27 cellular contexts compared by ENCODE assay signal in genomic region chr9:83440641-83441040, GRCh38.
"Had no signal": no experiment of that assay in that cellular context is flagged by ENCODE, and none has a peak within 500 bp of the region (broad histone marks: within the 10 kb centered on the region; RNA-seq: fewer than 3 reads in every experiment).

No MANE protein-coding gene starts in this region.

- H3K4me1 Mint-ChIP-seq: activated CD4-positive, alpha-beta memory T cell treated with anti-CD3 and anti-CD28 coated beads, Interleukin-2, amount 10 ng/mL, durations not matched to agents 7 days and 5 days; activated CD8-positive, alpha-beta memory T cell treated with anti-CD3 and anti-CD28 coated beads, Interleukin-2, amount 10 ng/mL, durations not matched to agents 7 days and 5 days; activated naive CD4-positive, alpha-beta T cell treated with anti-CD3 and anti-CD28 coated beads, Interleukin-2, amount 50 U/mL, for 24 hours; activated naive CD8-positive, alpha-beta T cell treated with anti-CD3 and anti-CD28 coated beads, Interleukin-2, amount 10 ng/mL, durations not matched to agents 7 days and 5 days; central memory CD8-positive, alpha-beta T cell had no signal

- H3K27me3 ChIP-seq: cardiac muscle cell, Peyer's patch had no signal

- H3K36me3 Mint-ChIP-seq: activated CD8-positive, alpha-beta memory T cell treated with anti-CD3 and anti-CD28 coated beads, Interleukin-2, amount 10 ng/mL, durations not matched to agents 7 days and 5 days; activated naive CD8-positive, alpha-beta T cell treated with anti-CD3 and anti-CD28 coated beads, Interleukin-2, amount 10 ng/mL, durations not matched to agents 7 days and 5 days had no signal

- H3K36me3 ChIP-seq: cardiac muscle cell, Peyer's patch, WERI-Rb-1 had no signal

- H3K4me3 Mint-ChIP-seq: activated CD4-positive, alpha-beta memory T cell treated with anti-CD3 and anti-CD28 coated beads, Interleukin-2, amount 10 ng/mL, durations not matched to agents 7 days and 5 days; activated CD8-positive, alpha-beta memory T cell treated with anti-CD3 and anti-CD28 coated beads, Interleukin-2, amount 10 ng/mL, durations not matched to agents 7 days and 5 days; activated naive CD4-positive, alpha-beta T cell treated with anti-CD3 and anti-CD28 coated beads, Interleukin-2, amount 50 U/mL, for 24 hours; activated naive CD8-positive, alpha-beta T cell treated with anti-CD3 and anti-CD28 coated beads, Interleukin-2, amount 10 ng/mL, durations not matched to agents 7 days and 5 days; central memory CD8-positive, alpha-beta T cell had no signal

- ATAC-seq: activated CD8-positive, alpha-beta memory T cell treated with anti-CD3 and anti-CD28 coated beads, Interleukin-2, amount 10 ng/mL, durations not matched to agents 7 days and 5 days; K562 had no signal

- H3K27me3 Mint-ChIP-seq: activated CD8-positive, alpha-beta memory T cell treated with anti-CD3 and anti-CD28 coated beads, Interleukin-2, amount 10 ng/mL, durations not matched to agents 7 days and 5 days; activated naive CD4-positive, alpha-beta T cell treated with anti-CD3 and anti-CD28 coated beads, Interleukin-2, amount 50 U/mL, for 24 hours; activated naive CD8-positive, alpha-beta T cell treated with anti-CD3 and anti-CD28 coated beads, Interleukin-2, amount 10 ng/mL, durations not matched to agents 7 days and 5 days; central memory CD8-positive, alpha-beta T cell had no signal

- H3K27ac Mint-ChIP-seq: activated CD4-positive, alpha-beta memory T cell treated with anti-CD3 and anti-CD28 coated beads, Interleukin-2, amount 10 ng/mL, durations not matched to agents 7 days and 5 days; activated CD8-positive, alpha-beta memory T cell treated with anti-CD3 and anti-CD28 coated beads, Interleukin-2, amount 10 ng/mL, durations not matched to agents 7 days and 5 days; activated naive CD4-positive, alpha-beta T cell treated with anti-CD3 and anti-CD28 coated beads, Interleukin-2, amount 50 U/mL, for 24 hours; activated naive CD8-positive, alpha-beta T cell treated with anti-CD3 and anti-CD28 coated beads, Interleukin-2, amount 10 ng/mL, durations not matched to agents 7 days and 5 days had no signal

- H3K4me1 ChIP-seq: Peyer's patch had no signal

- H3K9me3 Mint-ChIP-seq: activated CD4-positive, alpha-beta memory T cell treated with anti-CD3 and anti-CD28 coated beads, Interleukin-2, amount 10 ng/mL, durations not matched to agents 7 days and 5 days; activated naive CD4-positive, alpha-beta T cell treated with anti-CD3 and anti-CD28 coated beads, Interleukin-2, amount 50 U/mL, for 24 hours; central memory CD8-positive, alpha-beta T cell had no signal

- DNase-seq: activated CD4-positive, alpha-beta memory T cell treated with anti-CD3 and anti-CD28 coated beads, Interleukin-2, amount 10 ng/mL, durations not matched to agents 7 days and 5 days; activated CD4-positive, alpha-beta T cell treated with anti-CD3 and anti-CD28 coated beads for 1 hour; activated CD4-positive, alpha-beta T cell treated with anti-CD3 and anti-CD28 coated beads for 48 hours; activated CD4-positive, CD25-positive, alpha-beta regulatory T cell; activated CD8-positive, alpha-beta memory T cell treated with anti-CD3 and anti-CD28 coated beads for 24 hours; activated CD8-positive, alpha-beta memory T cell treated with anti-CD3 and anti-CD28 coated beads, Interleukin-2, amount 10 ng/mL, durations not matched to agents 7 days and 5 days; activated CD8-positive, alpha-beta memory T cell treated with anti-CD3 and anti-CD28 coated beads, Interleukin-2, amount 50 U/mL, for 48 hours; activated effector memory CD4-positive, alpha-beta T cell treated with anti-CD3 and anti-CD28 coated beads, Interleukin-2, amount 50 U/mL, for 16 hours; activated naive CD4-positive, alpha-beta T cell; activated naive CD8-positive, alpha-beta T cell treated with anti-CD3 and anti-CD28 coated beads, Interleukin-2, amount 10 ng/mL, durations not matched to agents 7 days and 5 days; activated T-cell treated with anti-CD3 and anti-CD28 coated beads, Interleukin-2, amount 50 U/mL, for 48 hours; anterior cingulate cortex; NCI-H1105; NCI-H1436; NCI-H1694; NCI-H1930; NCI-H2081 treated with DMSO at 0.1 percent for 48 hours; NCI-H345; Peyer's patch; RPMI8226; SIG-M5; T1000 had no signal

- H3K9me3 ChIP-seq: Peyer's patch had no signal

- H3K4me3 ChIP-seq: cardiac muscle cell, K562, Peyer's patch had no signal

- H3K27ac ChIP-seq: cardiac muscle cell, Peyer's patch, WERI-Rb-1 had no signal
